ENCODE assay signal across 1 cellular context in the genomic region with DNA sequence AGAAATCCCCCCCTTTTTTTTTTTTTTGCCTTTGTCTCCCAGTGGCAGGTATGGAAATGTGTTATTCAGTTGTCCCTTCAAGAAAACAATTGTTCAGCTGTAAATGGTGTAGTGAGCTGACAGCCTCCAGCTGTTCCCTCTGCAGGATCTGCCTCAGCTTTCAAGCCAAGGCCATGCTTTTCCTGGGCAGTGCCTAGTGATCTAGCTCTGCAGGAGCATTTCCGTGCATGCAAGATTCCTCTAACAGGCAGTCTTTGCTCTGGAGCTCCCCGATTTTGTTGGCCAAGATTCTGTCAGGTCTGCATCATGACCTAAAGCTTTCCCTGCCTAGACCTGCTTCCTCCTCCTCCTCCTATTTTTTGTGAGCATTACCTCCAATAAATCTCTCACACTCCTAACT.
A peak's percentile ranks its signal among the peaks of the same experiment; 100 is the strongest.
TF ChIP-seq lines count a peak whose summit lies in the region.

No MANE protein-coding gene starts in this region.

TF ChIP-seq in GM23338, 12 proteins besides CTCF, POLR2A, EP300 and RAD21 (continued from another document):
- TF ChIP-seq ZNF331 (CRISPR knock-in tag; IDR thresholded peaks at IDR 0.05; ENCODE audit: low read depth) (0 out of 2 replicates have a peak, but pooled peaks have one; percentile 46), EZH2 (IDR thresholded peaks at IDR 0.05; ENCODE audit: low read depth, unreplicated experiment) (no peak)
- TF ChIP-seq, protein P1, sequence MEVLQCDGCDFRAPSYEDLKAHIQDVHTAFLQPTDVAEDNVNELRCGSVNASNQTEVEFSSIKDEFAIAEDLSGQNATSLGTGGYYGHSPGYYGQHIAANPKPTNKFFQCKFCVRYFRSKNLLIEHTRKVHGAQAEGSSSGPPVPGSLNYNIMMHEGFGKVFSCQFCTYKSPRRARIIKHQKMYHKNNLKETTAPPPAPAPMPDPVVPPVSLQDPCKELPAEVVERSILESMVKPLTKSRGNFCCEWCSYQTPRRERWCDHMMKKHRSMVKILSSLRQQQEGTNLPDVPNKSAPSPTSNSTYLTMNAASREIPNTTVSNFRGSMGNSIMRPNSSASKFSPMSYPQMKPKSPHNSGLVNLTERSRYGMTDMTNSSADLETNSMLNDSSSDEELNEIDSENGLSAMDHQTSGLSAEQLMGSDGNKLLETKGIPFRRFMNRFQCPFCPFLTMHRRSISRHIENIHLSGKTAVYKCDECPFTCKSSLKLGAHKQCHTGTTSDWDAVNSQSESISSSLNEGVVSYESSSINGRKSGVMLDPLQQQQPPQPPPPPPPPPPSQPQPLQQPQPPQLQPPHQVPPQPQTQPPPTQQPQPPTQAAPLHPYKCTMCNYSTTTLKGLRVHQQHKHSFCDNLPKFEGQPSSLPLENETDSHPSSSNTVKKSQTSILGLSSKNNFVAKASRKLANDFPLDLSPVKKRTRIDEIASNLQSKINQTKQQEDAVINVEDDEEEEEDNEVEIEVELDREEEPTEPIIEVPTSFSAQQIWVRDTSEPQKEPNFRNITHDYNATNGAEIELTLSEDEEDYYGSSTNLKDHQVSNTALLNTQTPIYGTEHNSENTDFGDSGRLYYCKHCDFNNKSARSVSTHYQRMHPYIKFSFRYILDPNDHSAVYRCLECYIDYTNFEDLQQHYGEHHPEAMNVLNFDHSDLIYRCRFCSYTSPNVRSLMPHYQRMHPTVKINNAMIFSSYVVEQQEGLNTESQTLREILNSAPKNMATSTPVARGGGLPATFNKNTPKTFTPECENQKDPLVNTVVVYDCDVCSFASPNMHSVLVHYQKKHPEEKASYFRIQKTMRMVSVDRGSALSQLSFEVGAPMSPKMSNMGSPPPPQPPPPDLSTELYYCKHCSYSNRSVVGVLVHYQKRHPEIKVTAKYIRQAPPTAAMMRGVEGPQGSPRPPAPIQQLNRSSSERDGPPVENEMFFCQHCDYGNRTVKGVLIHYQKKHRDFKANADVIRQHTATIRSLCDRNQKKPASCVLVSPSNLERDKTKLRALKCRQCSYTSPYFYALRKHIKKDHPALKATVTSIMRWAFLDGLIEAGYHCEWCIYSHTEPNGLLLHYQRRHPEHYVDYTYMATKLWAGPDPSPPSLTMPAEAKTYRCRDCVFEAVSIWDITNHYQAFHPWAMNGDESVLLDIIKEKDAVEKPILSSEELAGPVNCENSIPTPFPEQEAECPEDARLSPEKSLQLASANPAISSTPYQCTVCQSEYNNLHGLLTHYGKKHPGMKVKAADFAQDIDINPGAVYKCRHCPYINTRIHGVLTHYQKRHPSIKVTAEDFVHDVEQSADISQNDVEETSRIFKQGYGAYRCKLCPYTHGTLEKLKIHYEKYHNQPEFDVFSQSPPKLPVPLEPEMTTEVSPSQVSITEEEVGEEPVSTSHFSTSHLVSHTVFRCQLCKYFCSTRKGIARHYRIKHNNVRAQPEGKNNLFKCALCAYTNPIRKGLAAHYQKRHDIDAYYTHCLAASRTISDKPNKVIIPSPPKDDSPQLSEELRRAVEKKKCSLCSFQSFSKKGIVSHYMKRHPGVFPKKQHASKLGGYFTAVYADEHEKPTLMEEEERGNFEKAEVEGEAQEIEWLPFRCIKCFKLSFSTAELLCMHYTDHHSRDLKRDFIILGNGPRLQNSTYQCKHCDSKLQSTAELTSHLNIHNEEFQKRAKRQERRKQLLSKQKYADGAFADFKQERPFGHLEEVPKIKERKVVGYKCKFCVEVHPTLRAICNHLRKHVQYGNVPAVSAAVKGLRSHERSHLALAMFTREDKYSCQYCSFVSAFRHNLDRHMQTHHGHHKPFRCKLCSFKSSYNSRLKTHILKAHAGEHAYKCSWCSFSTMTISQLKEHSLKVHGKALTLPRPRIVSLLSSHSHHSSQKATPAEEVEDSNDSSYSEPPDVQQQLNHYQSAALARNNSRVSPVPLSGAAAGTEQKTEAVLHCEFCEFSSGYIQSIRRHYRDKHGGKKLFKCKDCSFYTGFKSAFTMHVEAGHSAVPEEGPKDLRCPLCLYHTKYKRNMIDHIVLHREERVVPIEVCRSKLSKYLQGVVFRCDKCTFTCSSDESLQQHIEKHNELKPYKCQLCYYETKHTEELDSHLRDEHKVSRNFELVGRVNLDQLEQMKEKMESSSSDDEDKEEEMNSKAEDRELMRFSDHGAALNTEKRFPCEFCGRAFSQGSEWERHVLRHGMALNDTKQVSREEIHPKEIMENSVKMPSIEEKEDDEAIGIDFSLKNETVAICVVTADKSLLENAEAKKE (CRISPR knock-in tag; IDR thresholded peaks at IDR 0.05), result peak; percentile 96
